Comparison of ENCODE assay signal across 8 cellular contexts in genomic region chr17:82592289-82592683, GRCh38. TPM values are rescaled to one million over a fixed set of nuclear protein-coding genes. Genes with fewer than 3 reads are reported as not detected.
DNase-seq lines count a peak whose midpoint lies in the region; ATAC-seq and TF ChIP-seq lines count a peak whose summit lies in the region.

No MANE protein-coding gene starts in this region.

- no peaks in the 10 kb centered on the region for H3K36me3 Mint-ChIP-seq in natural killer cell treated with Interleukin-12 subunit alpha and Interleukin-12 subunit beta and Interleukin-15 and Interleukin-18, amount 100 ng/mL, for 72 hours

- DNase-seq in AG08395 (ENCODE audit: low spot score) (peak; percentile 22), NB4 (ENCODE audit: low read depth) (peak; percentile 46), dorsolateral prefrontal cortex (peak in 1 of 10 donors; percentile 24), NCI-H774 (lab: John Stamatoyannopoulos, UW) (no peak), SHP77 treated with DMSO at 0.1 percent for 48 hours (lab: John Stamatoyannopoulos, UW) (no peak)
- no peak for DNase-seq in natural killer cell treated with Interleukin-12 subunit alpha and Interleukin-12 subunit beta and Interleukin-15 and Interleukin-18, amount 100 ng/mL, for 72 hours (ENCODE audit: low spot score)

- H3K4me3 ChIP-seq in NB4 (ENCODE audit: low read depth, low read length) (peak overlapping the region; percentile 35), dorsolateral prefrontal cortex (peak overlapping the region in 46 of 59 donors; percentile 3 to 96 (median 74))

- ATAC-seq in natural killer cell treated with Interleukin-12 subunit alpha and Interleukin-12 subunit beta and Interleukin-15 and Interleukin-18, amount 100 ng/mL, for 72 hours, result peak; percentile 26 to 32
- ATAC-seq in HG02678 (IDR thresholded peaks at IDR 0.05; ENCODE audit: unreplicated experiment) (no peak), HG02759 (IDR thresholded peaks at IDR 0.05; ENCODE audit: unreplicated experiment) (no peak)

- no peak for TF ChIP-seq POLR2A in NB4 (IDR thresholded peaks at IDR 0.05; ENCODE audit: extremely low read depth, insufficient read length)

- peak overlapping the region; percentile 90 for H3K4me3 Mint-ChIP-seq in natural killer cell treated with Interleukin-12 subunit alpha and Interleukin-12 subunit beta and Interleukin-15 and Interleukin-18, amount 100 ng/mL, for 72 hours

- no peaks in the 10 kb centered on the region for H3K9me3 Mint-ChIP-seq in natural killer cell treated with Interleukin-12 subunit alpha and Interleukin-12 subunit beta and Interleukin-15 and Interleukin-18, amount 100 ng/mL, for 72 hours

- H3K27ac Mint-ChIP-seq in natural killer cell treated with Interleukin-12 subunit alpha and Interleukin-12 subunit beta and Interleukin-15 and Interleukin-18, amount 100 ng/mL, for 72 hours, result peak overlapping the region; percentile 90 to 91

- no peaks in the 10 kb centered on the region for H3K27me3 ChIP-seq in dorsolateral prefrontal cortex

- TF ChIP-seq CTCF in NB4 (IDR thresholded peaks at IDR 0.05; ENCODE audit: low read depth, low read length), result no peak
- TF ChIP-seq CTCF in dorsolateral prefrontal cortex (IDR thresholded peaks at IDR 0.05 in 54 of 56, conservative IDR thresholded peaks at IDR 0.05 in 2 of 56; ENCODE audit: low read depth in 1 of 56, partially characterized antibody in 56 of 56), result no peak

- H3K27me3 Mint-ChIP-seq in natural killer cell treated with Interleukin-12 subunit alpha and Interleukin-12 subunit beta and Interleukin-15 and Interleukin-18, amount 100 ng/mL, for 72 hours, result no peaks in the 10 kb centered on the region

- peaks cover 25 to 29% of the 10 kb centered on the region in 2 donors for H3K4me1 Mint-ChIP-seq in natural killer cell treated with Interleukin-12 subunit alpha and Interleukin-12 subunit beta and Interleukin-15 and Interleukin-18, amount 100 ng/mL, for 72 hours (ENCODE audit: low read depth in 2 of 2)

- H3K27ac ChIP-seq in dorsolateral prefrontal cortex, result peak overlapping the region; percentile 95 to 100 (median 100)

- intact Hi-C loops in dorsolateral prefrontal cortex (cut with DNase I), result loop anchor here (2.0 to 5.0 kb wide), 3 partner anchors 35 to 57 kb away; partner anchors contain the start of gene WDR45B (in 2 of the 2)

RNA-seq across cellular contexts. Expression of gene WDR45B, which starts 56.0 kb away (rescaled TPM):
- 100 to 1,000 TPM in 7 of 120 experiments, 10 to 100 TPM in 113; 61.0 to 110 (median 83.4) TPM for total RNA-seq in dorsolateral prefrontal cortex
- 10 to 100 TPM; 68.0 to 75.7 TPM for total RNA-seq in natural killer cell treated with Interleukin-12 subunit alpha and Interleukin-12 subunit beta and Interleukin-15 and Interleukin-18, amount 100 ng/mL, for 72 hours

Comparison
In these comparisons a context has a peak if more than half of its experiments do, and no peak if none do; other contexts are left out.
1. DNase-seq: peak in AG08395 (single experiment) and NB4 (single experiment); none in natural killer cell treated with Interleukin-12 subunit alpha and Interleukin-12 subunit beta and Interleukin-15 and Interleukin-18, amount 100 ng/mL, for 72 hours (single experiment), NCI-H774 (single experiment) and SHP77 treated with DMSO at 0.1 percent for 48 hours (single experiment).
2. ATAC-seq: peak in natural killer cell treated with Interleukin-12 subunit alpha and Interleukin-12 subunit beta and Interleukin-15 and Interleukin-18, amount 100 ng/mL, for 72 hours (2 of 2); none in HG02678 (single experiment) and HG02759 (single experiment).